In the genomic region with DNA sequence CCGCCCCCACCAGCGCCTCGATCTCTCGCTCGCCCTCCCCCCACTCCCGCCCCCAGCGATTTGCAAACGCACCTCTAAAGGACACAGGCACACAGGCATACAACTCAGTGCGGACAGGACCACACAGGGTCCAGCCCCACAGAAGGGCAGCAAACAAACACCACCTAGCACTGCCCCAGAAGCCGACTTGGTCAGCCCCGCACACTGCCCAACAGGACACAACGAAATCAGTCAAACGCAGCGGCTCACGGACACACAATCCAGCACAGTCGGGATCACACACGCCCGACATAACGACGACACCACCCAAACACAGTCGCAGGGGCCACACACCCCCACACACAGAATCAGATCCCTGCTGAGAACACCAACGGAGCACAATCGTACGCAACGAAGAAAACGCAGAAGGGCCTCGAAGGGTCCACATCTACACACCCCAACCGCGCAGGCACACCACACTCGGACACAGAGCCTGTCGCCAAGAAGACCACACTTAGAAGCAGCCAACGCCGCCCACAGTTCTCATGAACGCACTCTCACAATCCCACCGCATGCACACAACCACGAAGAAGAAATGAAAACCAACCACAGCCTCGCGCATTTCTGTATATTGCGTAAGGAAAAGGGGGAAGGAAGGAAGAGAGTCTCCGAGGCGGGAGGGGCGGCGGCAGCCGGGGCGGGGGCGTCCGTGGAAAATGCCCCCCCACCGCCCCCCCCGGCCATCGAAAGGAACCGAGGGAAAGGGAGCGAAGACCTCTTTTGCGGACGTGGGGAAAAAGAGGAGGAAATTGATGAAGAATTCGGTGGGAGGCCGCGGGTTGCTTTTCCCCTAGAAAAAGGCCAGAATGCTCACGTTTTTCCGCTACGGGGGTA, we compare ENCODE assay signal across 8 cellular contexts. TPM values are rescaled to one million over a fixed set of nuclear protein-coding genes. Genes with fewer than 3 reads are reported as not detected.
DNase-seq lines count a peak whose midpoint lies in the region; ATAC-seq, FAIRE-seq and TF ChIP-seq lines count a peak whose summit lies in the region.

No MANE protein-coding gene starts in this region.

- peak overlapping the region in 3 of 5 experiments; percentile 70 to 95 (median 87) for H3K27ac Mint-ChIP-seq in brain

- no peaks in the 10 kb centered on the region for H3K36me3 ChIP-seq in keratinocyte (ENCODE audit: control insufficient read depth in 2 of 2, extremely low read depth in 1 of 2, insufficient read depth in 2 of 2, low read length in 2 of 2)

- FAIRE-seq in keratinocyte (lab: Jason Lieb, UNC): no peak

- peaks cover 3% of the 10 kb centered on the region for H3K4me1 ChIP-seq in keratinocyte (ENCODE audit: control insufficient read depth, extremely low read depth, insufficient read depth, low read length)

- no peak for TF ChIP-seq CTCF in brain (conservative IDR thresholded peaks at IDR 0.05)
- no peak for TF ChIP-seq CTCF in keratinocyte (optimal IDR thresholded peaks at IDR 0.05 in 1 of 3, IDR thresholded peaks at IDR 0.05 in 1 of 3, conservative IDR thresholded peaks at IDR 0.05 in 1 of 3; ENCODE audit: extremely low read depth in 1 of 3, insufficient read depth in 2 of 3, low read length in 3 of 3)

- H3K27ac ChIP-seq in keratinocyte (ENCODE audit: control insufficient read depth, insufficient read depth, low read length): no peak overlapping the region

- no peaks in the 10 kb centered on the region for H3K9me1 ChIP-seq in keratinocyte (ENCODE audit: control insufficient read depth, extremely low read depth, insufficient read depth, low read length)

- H4K20me1 ChIP-seq in keratinocyte (ENCODE audit: control insufficient read depth, extremely low read depth, insufficient read depth, low read length): peaks cover 12% of the 10 kb centered on the region

- H3K4me2 ChIP-seq in keratinocyte (ENCODE audit: control insufficient read depth, extremely low read depth, insufficient read depth, low read depth, low read length): peak overlapping the region; percentile 50

- peaks cover 100% of the 10 kb centered on the region for H3K27me3 Mint-ChIP-seq in brain

- no peaks in the 10 kb centered on the region for H3K79me2 ChIP-seq in keratinocyte (ENCODE audit: control insufficient read depth, insufficient read depth, low read length)

- H3K9ac ChIP-seq in keratinocyte (ENCODE audit: control insufficient read depth, extremely low read depth, insufficient read depth, low read length): no peak overlapping the region

- H3K4me3 ChIP-seq in keratinocyte (ENCODE audit: control insufficient read depth in 2 of 3, extremely low read depth in 1 of 3, insufficient read depth in 2 of 3, low read depth in 1 of 3, low read length in 3 of 3): peak overlapping the region in 1 of 3 experiments; percentile 25

- no peak for ATAC-seq in GM18519 (IDR thresholded peaks at IDR 0.05; ENCODE audit: low FRiP score, unreplicated experiment)

- H3K4me3 Mint-ChIP-seq in brain: peak overlapping the region; percentile 74 to 85 (median 78)

- dilution Hi-C loops in keratinocyte (cut with MboI; ENCODE audit: extremely low pct_ligation_motif_present, low sequenced_read_pairs): no loop called here

- DNase-seq in Daoy (ENCODE audit: low read depth) (peak; percentile 44), NCI-H460 (ENCODE audit: extremely low read depth, low read depth) (peak; percentile 3), keratinocyte (ENCODE audit: low read depth, low spot score) (no peak), NCI-H345 treated with DMSO at 0.1 percent for 48 hours (lab: John Stamatoyannopoulos, UW; ENCODE audit: unreplicated experiment) (no peak), NCI-H2029 treated with DMSO at 0.1 percent for 48 hours (lab: John Stamatoyannopoulos, UW) (no peak)
- peak; percentile 9 for DNase-seq in stimulated activated CD4-positive, alpha-beta T cell treated with anti-CD3 and anti-CD28 coated beads, Interleukin-4, amount 100 ng/mL, for 24 hours

- peaks cover 34% of the 10 kb centered on the region for H3K4me1 Mint-ChIP-seq in brain

- H3K9me3 ChIP-seq in keratinocyte (ENCODE audit: control insufficient read depth, low read depth, low read length): no peaks in the 10 kb centered on the region

- no peaks in the 10 kb centered on the region for H3K36me3 Mint-ChIP-seq in brain

- peaks cover 0 to 10% (median 3%) of the 10 kb centered on the region in 5 experiments for H3K9me3 Mint-ChIP-seq in brain

- H2AFZ ChIP-seq in keratinocyte (ENCODE audit: control insufficient read depth, low read length): no peak overlapping the region

- peaks cover 83% of the 10 kb centered on the region for H3K27me3 ChIP-seq in keratinocyte (ENCODE audit: control insufficient read depth, extremely low read depth, insufficient read depth, low read length)

RNA-seq across cellular contexts. Expression of a gene that starts 0.5 kb away (rescaled TPM):
- total RNA-seq in Daoy (2014; rRNA removed; shearing (Covaris generic)): 0.23 and 0.60 TPM in 2 replicates
- total RNA-seq in NCI-H460 (2014; rRNA removed; shearing (Covaris generic)): 0.12 TPM in 1 of 2 replicates, not detected in the other
- not detected in 2 replicates for polyA plus RNA-seq in NCI-H460 (2014; cell fraction: nucleus; rRNA removed)
- polyA plus RNA-seq in brain (ENCODE audit: insufficient read depth, low read depth, low replicate concordance) (0.59 TPM), keratinocyte (not detected in 3 replicates)
- polyA plus RNA-seq in keratinocyte (2011; ENCODE audit: low read depth): not detected
- polyA plus RNA-seq in keratinocyte (2011; cell fraction: cytosol; rRNA removed): not detected in 2 replicates
- polyA plus RNA-seq in keratinocyte (2011; cell fraction: nucleus; rRNA removed): not detected in 2 replicates
- polyA plus RNA-seq in keratinocyte (2012; ENCODE audit: low replicate concordance): not detected in 2 replicates
- polyA minus RNA-seq in keratinocyte: not detected in 3 replicates
- polyA minus RNA-seq in keratinocyte (2011; cell fraction: cytosol; rRNA and poly(A)+ RNA removed): not detected
- polyA minus RNA-seq in keratinocyte (2011; cell fraction: nucleus; rRNA and poly(A)+ RNA removed): not detected in 2 replicates

RNA-seq across cellular contexts. Expression of a gene that starts 41.7 kb away (rescaled TPM):
- not detected in 2 replicates for total RNA-seq in Daoy (2014; rRNA removed; shearing (Covaris generic))
- not detected in 2 replicates for total RNA-seq in NCI-H460 (2014; rRNA removed; shearing (Covaris generic))
- not detected in 2 replicates for polyA plus RNA-seq in NCI-H460 (2014; cell fraction: nucleus; rRNA removed)
- polyA plus RNA-seq in brain (ENCODE audit: insufficient read depth, low read depth, low replicate concordance) (not detected), keratinocyte (1.5 to 29.2 TPM (median 1.5 TPM) in 3 replicates)
- 14.3 TPM for polyA plus RNA-seq in keratinocyte (2011; ENCODE audit: low read depth)
- polyA plus RNA-seq in keratinocyte (2011; cell fraction: cytosol; rRNA removed): 9.1 and 10.0 TPM in 2 replicates
- 7.6 and 8.4 TPM in 2 replicates for polyA plus RNA-seq in keratinocyte (2011; cell fraction: nucleus; rRNA removed)
- 1.5 and 57.7 TPM in 2 replicates for polyA plus RNA-seq in keratinocyte (2012; ENCODE audit: low replicate concordance)
- polyA minus RNA-seq in keratinocyte: 1.6 to 11.2 TPM (median 1.9 TPM) in 3 replicates
- 2.5 TPM for polyA minus RNA-seq in keratinocyte (2011; cell fraction: cytosol; rRNA and poly(A)+ RNA removed)
- polyA minus RNA-seq in keratinocyte (2011; cell fraction: nucleus; rRNA and poly(A)+ RNA removed): 1.3 and 2.7 TPM in 2 replicates

Comparison
In these comparisons a context has a peak if more than half of its experiments do, and no peak if none do; other contexts are left out.
1. DNase-seq: peak in Daoy (single experiment), NCI-H460 (single experiment) and stimulated activated CD4-positive, alpha-beta T cell treated with anti-CD3 and anti-CD28 coated beads, Interleukin-4, amount 100 ng/mL, for 24 hours (single experiment); none in keratinocyte (single experiment), NCI-H345 treated with DMSO at 0.1 percent for 48 hours (single experiment) and NCI-H2029 treated with DMSO at 0.1 percent for 48 hours (single experiment).